Comparison of ENCODE assay signal across 21 cellular contexts in the genomic region with DNA sequence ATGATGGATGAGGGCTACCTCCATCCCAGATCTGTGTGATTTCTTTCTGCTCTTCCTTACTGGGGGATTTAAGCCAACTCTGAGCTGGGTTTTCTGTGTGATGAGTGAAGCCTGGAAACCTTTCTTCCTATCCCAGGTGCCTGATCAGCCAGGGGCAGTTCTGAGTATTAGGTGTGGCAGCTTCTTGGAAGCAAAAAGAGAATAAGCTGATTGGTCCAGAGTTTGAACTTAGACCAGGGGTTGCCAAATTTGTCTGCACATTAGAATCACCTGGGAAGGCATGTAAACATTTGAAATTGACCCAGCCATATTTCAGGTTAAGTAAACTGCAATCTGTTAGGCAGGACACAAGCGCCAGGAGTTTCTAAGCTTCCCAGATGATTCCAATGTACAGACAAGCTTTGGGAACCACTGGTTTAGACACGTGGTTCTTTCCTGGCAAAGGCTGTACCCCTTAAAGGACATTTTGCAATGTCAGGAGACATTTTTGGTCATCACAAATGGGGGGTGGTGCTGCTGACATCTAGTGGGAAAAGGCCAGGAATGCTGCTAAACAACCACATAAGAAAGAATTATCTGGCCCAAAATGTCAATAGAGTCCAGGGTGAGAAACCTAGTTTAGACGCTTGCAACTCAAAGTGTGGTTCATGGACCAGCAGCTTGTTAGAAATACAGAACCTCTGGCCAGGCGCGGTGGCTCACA.
DNase-seq lines count a peak whose midpoint lies in the region; ATAC-seq, FAIRE-seq and TF ChIP-seq lines count a peak whose summit lies in the region.
"Had no signal": no experiment of that assay in that cellular context is flagged by ENCODE, and none has a peak within 500 bp of the region (broad histone marks: within the 10 kb centered on the region; RNA-seq: fewer than 3 reads in every experiment).

No MANE protein-coding gene starts in this region.

- intact Hi-C loops in MCF 10A (cut with micrococcal nuclease), result no loop called here
- intact Hi-C loops in mammary epithelial cell (cut with micrococcal nuclease), result no loop called here

- TF ChIP-seq CTCF in MCF 10A (IDR thresholded peaks at IDR 0.05; ENCODE audit: unreplicated experiment) (no peak), mammary epithelial cell (conservative IDR thresholded peaks at IDR 0.05 in 1 of 2, IDR thresholded peaks at IDR 0.05 in 1 of 2; ENCODE audit: extremely low read depth in 1 of 2, insufficient read depth in 1 of 2, low read depth in 1 of 2, low read length in 2 of 2) (no peak), hepatocyte (IDR thresholded peaks at IDR 0.05; ENCODE audit: poor library complexity) (peak; percentile 3)

- H3K9me3 ChIP-seq in mammary epithelial cell (replicated peaks; ENCODE audit: insufficient read depth, low read length) (no peaks in the 10 kb centered on the region), hepatocyte (ENCODE audit: low read depth) (no peaks in the 10 kb centered on the region), small intestine (ENCODE audit: control insufficient read depth, low read depth) (no peaks in the 10 kb centered on the region), MG63 (no peaks in the 10 kb centered on the region)
- H3K9me3 ChIP-seq: Caco-2 had no signal

- peaks cover 10% of the 10 kb centered on the region for H3K4me1 ChIP-seq in mammary epithelial cell (ENCODE audit: insufficient read depth, low read length)
- no peaks in the 10 kb centered on the region for H3K4me1 ChIP-seq in hepatocyte (ENCODE audit: insufficient read depth)
- H3K4me1 ChIP-seq in small intestine (ENCODE audit: control insufficient read depth in 2 of 2, insufficient read depth in 1 of 2, low read depth in 1 of 2, low read length in 1 of 2), result no peaks in the 10 kb centered on the region

- no peak for FAIRE-seq in small intestine (lab: Jason Lieb, UNC)
- FAIRE-seq: RCC 7860 had no signal

- H3K36me3 ChIP-seq in mammary epithelial cell (ENCODE audit: insufficient read depth, low read length) (no peaks in the 10 kb centered on the region), hepatocyte (replicated peaks; ENCODE audit: insufficient read depth, low read depth) (no peaks in the 10 kb centered on the region), small intestine (ENCODE audit: control insufficient read depth in 2 of 2, insufficient read depth in 2 of 2, low read length in 2 of 2) (no peaks in the 10 kb centered on the region), MG63 (no peaks in the 10 kb centered on the region)

- DNase-seq in MCF 10A (ENCODE audit: unreplicated experiment) (peak; percentile 29), mammary epithelial cell (no peak), NCI-H748 (lab: John Stamatoyannopoulos, UW; ENCODE audit: unreplicated experiment) (peak; percentile 26), hepatocyte (ENCODE audit: low spot score) (peak; percentile 14), small intestine (peak; percentile 29), MG63 (no peak)
- DNase-seq in activated CD4-positive, CD25-positive, alpha-beta regulatory T cell treated with anti-CD3 and anti-CD28 coated beads, Interleukin-2, amount 50 U/mL, for 72 hours, result no peak
- DNase-seq: CD4-positive, alpha-beta T cell; GF-D8; HCEC 1CT; NCI-H1048; NCI-H1436 treated with DMSO at 0.1 percent for 48 hours; NCI-H2029; NCI-H345; NCI-H524 treated with DMSO at 0.1 percent for 48 hours; NK-92 treated with Interleukin-12 subunit alpha and Interleukin-12 subunit beta, amount 100 ng/mL, for 24 hours had no signal

- no peak overlapping the region for H3K27ac Mint-ChIP-seq in MCF 10A (ENCODE audit: low read depth, unreplicated experiment)
- no peak overlapping the region for H3K27ac Mint-ChIP-seq in stimulated activated memory B cell treated with anti-CD40 and anti-IgM and Interleukin-4, amounts not matched to agents 10 μg/mL and 1 μg/mL and 100 μg/mL, for 72 hours
- H3K27ac Mint-ChIP-seq: B cell; CD4-positive, alpha-beta T cell had no signal

- H3K9ac ChIP-seq in mammary epithelial cell (ENCODE audit: insufficient read depth, low read length), result no peak overlapping the region

- 62% methylated on average over 5 of the region's 5 CpGs for WGBS in mammary epithelial cell (ENCODE audit: low coverage, missing lambda C conversion rate)
- WGBS in hepatocyte (ENCODE audit: low lambda C conversion rate, missing lambda C conversion rate), result 75% methylated on average over 5 of the region's 5 CpGs
- 57 to 73% (median 65%) methylated on average over 5 of the region's 5 CpGs for WGBS in small intestine, 3 donors

- H3K9me3 Mint-ChIP-seq in MCF 10A (ENCODE audit: unreplicated experiment), result no peaks in the 10 kb centered on the region
- H3K9me3 Mint-ChIP-seq in stimulated activated memory B cell treated with anti-CD40 and anti-IgM and Interleukin-4, amounts not matched to agents 10 μg/mL and 1 μg/mL and 100 μg/mL, for 72 hours, result no peaks in the 10 kb centered on the region
- H3K9me3 Mint-ChIP-seq: CD4-positive, alpha-beta T cell had no signal

- H3K4me3 ChIP-seq in mammary epithelial cell (replicated peaks in 1 of 3; ENCODE audit: insufficient read depth in 1 of 3, low read depth in 2 of 3, low read length in 3 of 3) (no peak overlapping the region), hepatocyte (no peak overlapping the region), small intestine (ENCODE audit: low read depth in 1 of 2, low read length in 2 of 2) (no peak overlapping the region), MG63 (no peak overlapping the region)

- H3K27me3 ChIP-seq in mammary epithelial cell (ENCODE audit: insufficient read depth, low read length) (no peaks in the 10 kb centered on the region), hepatocyte (no peaks in the 10 kb centered on the region), small intestine (ENCODE audit: control insufficient read depth in 2 of 2, insufficient read depth in 2 of 2, low read length in 2 of 2) (no peaks in the 10 kb centered on the region), MG63 (no peaks in the 10 kb centered on the region)

- BruUV-seq in MCF 10A (replicated peaks; lab: Mats Ljungman, UMichigan) (no TSS peak), mammary epithelial cell (replicated peaks; lab: Mats Ljungman, UMichigan) (no TSS peak)

- CTCF ChIA-PET in MCF 10A (lab: Yijun Ruan, JAX) (interaction anchor here (0.6 to 0.8 kb wide), 4 partner anchors 48 to 1781 kb away, joined by 3 to 4 read pairs (median 4); no protein-coding TSS in a partner anchor), mammary epithelial cell (lab: Charles Lee; ENCODE audit: low non-redundant PET) (no interaction called here)

- POLR2A ChIA-PET in MCF 10A (lab: Yijun Ruan, JAX), result interaction anchor here (0.7 kb wide), 1 partner anchor 15 kb away, joined by 3 read pairs; no protein-coding TSS in a partner anchor

- H3K79me2 ChIP-seq in mammary epithelial cell (ENCODE audit: insufficient read depth, low read length) (no peaks in the 10 kb centered on the region), hepatocyte (no peaks in the 10 kb centered on the region)

- H3K4me1 Mint-ChIP-seq in MCF 10A (ENCODE audit: insufficient read depth, unreplicated experiment), result peaks cover 12% of the 10 kb centered on the region
- H3K4me1 Mint-ChIP-seq in stimulated activated memory B cell treated with anti-CD40 and anti-IgM and Interleukin-4, amounts not matched to agents 10 μg/mL and 1 μg/mL and 100 μg/mL, for 72 hours, result no peaks in the 10 kb centered on the region
- H3K4me1 Mint-ChIP-seq: B cell had no signal

- no peak overlapping the region for H3K4me3 Mint-ChIP-seq in MCF 10A (ENCODE audit: unreplicated experiment)
- H3K4me3 Mint-ChIP-seq in stimulated activated memory B cell treated with anti-CD40 and anti-IgM and Interleukin-4, amounts not matched to agents 10 μg/mL and 1 μg/mL and 100 μg/mL, for 72 hours, result no peak overlapping the region
- H3K4me3 Mint-ChIP-seq: B cell; CD4-positive, alpha-beta T cell had no signal

- H3K27ac ChIP-seq in mammary epithelial cell (ENCODE audit: insufficient read depth, low read depth, low read length) (no peak overlapping the region), hepatocyte (no peak overlapping the region), small intestine (ENCODE audit: low read depth in 1 of 2, low read length in 1 of 2) (no peak overlapping the region)

- in situ Hi-C loops in mammary epithelial cell (cut with MboI; ENCODE audit: low sequenced_read_pairs in 2 of 2), result no loop called here

- H2AFZ ChIP-seq in mammary epithelial cell (ENCODE audit: low read depth, low read length), result no peak overlapping the region
- H2AFZ ChIP-seq in hepatocyte, result no peak overlapping the region

- H3K27me3 Mint-ChIP-seq in MCF 10A (ENCODE audit: insufficient read depth, unreplicated experiment), result no peaks in the 10 kb centered on the region
- H3K27me3 Mint-ChIP-seq in stimulated activated memory B cell treated with anti-CD40 and anti-IgM and Interleukin-4, amounts not matched to agents 10 μg/mL and 1 μg/mL and 100 μg/mL, for 72 hours, result no peaks in the 10 kb centered on the region
- H3K27me3 Mint-ChIP-seq: B cell had no signal

- no peak for ATAC-seq in stimulated activated memory B cell treated with anti-CD40 and anti-IgM and Interleukin-4, amounts not matched to agents 10 μg/mL and 1 μg/mL and 100 μg/mL, for 72 hours
- ATAC-seq: Right ventricle myocardium inferior had no signal

- H3K9me2 ChIP-seq in hepatocyte (replicated peaks; ENCODE audit: insufficient read depth), result no peaks in the 10 kb centered on the region

- H4K20me1 ChIP-seq in mammary epithelial cell (ENCODE audit: insufficient read depth, low read length), result no peaks in the 10 kb centered on the region
- H4K20me1 ChIP-seq in hepatocyte (ENCODE audit: insufficient read depth, poor library complexity, severe bottlenecking), result no peaks in the 10 kb centered on the region

- H3K4me2 ChIP-seq in mammary epithelial cell (ENCODE audit: insufficient read depth, low read depth, low read length) (no peak overlapping the region), hepatocyte (no peak overlapping the region)

- dilution Hi-C loops in mammary epithelial cell (cut with HindIII; ENCODE audit: low sequenced_read_pairs), result no loop called here

- no peaks in the 10 kb centered on the region for H3K36me3 Mint-ChIP-seq in MCF 10A (ENCODE audit: insufficient read depth, unreplicated experiment)
- no peaks in the 10 kb centered on the region for H3K36me3 Mint-ChIP-seq in stimulated activated memory B cell treated with anti-CD40 and anti-IgM and Interleukin-4, amounts not matched to agents 10 μg/mL and 1 μg/mL and 100 μg/mL, for 72 hours

Comparison
In these comparisons a context has a peak if more than half of its experiments do, and no peak if none do; other contexts are left out.
1. DNase-seq: peak in MCF 10A (single experiment), NCI-H748 (single experiment), hepatocyte (single experiment) and small intestine (single experiment); none in mammary epithelial cell (single experiment), activated CD4-positive, CD25-positive, alpha-beta regulatory T cell treated with anti-CD3 and anti-CD28 coated beads, Interleukin-2, amount 50 U/mL, for 72 hours (single experiment) and MG63 (single experiment).